ENCODE assay signal across 19 cellular contexts in the genomic region with DNA sequence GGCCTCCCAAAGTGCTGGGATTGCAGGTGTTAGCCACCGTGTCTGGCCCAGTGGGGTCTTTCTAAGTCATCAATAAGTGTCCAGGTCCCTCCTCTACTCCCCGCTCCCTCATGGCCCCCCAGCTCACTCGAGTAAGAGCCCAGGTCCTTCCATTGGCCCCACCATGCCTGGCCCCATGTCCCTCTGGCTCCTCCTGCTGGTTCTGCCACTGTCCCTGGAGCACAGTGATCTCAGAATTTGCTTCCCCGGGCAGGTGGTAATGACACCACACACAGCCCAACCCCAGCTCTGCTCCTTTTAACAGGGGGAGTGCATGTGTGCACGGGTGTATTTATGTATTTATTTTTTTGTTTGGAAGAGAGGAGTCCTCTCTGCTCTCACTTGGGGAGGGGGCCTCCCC. TPM values are rescaled to one million over a fixed set of nuclear protein-coding genes. Genes with fewer than 3 reads are reported as not detected.
DNase-seq lines count a peak whose midpoint lies in the region; FAIRE-seq and TF ChIP-seq lines count a peak whose summit lies in the region.
"Had no signal": no experiment of that assay in that cellular context is flagged by ENCODE, and none has a peak within 500 bp of the region (broad histone marks: within the 10 kb centered on the region; RNA-seq: fewer than 3 reads in every experiment).

No MANE protein-coding gene starts in this region.

- no peak overlapping the region for H4K91ac ChIP-seq in mesenchymal stem cell (ENCODE audit: low read length)

- H3K36me3 ChIP-seq in keratinocyte (ENCODE audit: control insufficient read depth in 2 of 2, extremely low read depth in 1 of 2, insufficient read depth in 2 of 2, low read length in 2 of 2) (no peaks in the 10 kb centered on the region), mesenchymal stem cell (ENCODE audit: control insufficient read depth in 1 of 2, insufficient read depth in 2 of 2, low read depth in 1 of 2, low read length in 2 of 2) (no peaks in the 10 kb centered on the region)

- no peak overlapping the region for H3K23ac ChIP-seq in mesenchymal stem cell (ENCODE audit: low read length in 2 of 2)

- no peak overlapping the region for H3K18ac ChIP-seq in mesenchymal stem cell (ENCODE audit: low read depth in 1 of 2, low read length in 2 of 2)

- FAIRE-seq in D721Med (lab: Jason Lieb, UNC), result no peak
- no peak for FAIRE-seq in keratinocyte (lab: Jason Lieb, UNC)
- FAIRE-seq: endothelial cell of umbilical vein, GM12891 had no signal

- H3K27ac ChIP-seq in keratinocyte (ENCODE audit: control insufficient read depth, insufficient read depth, low read length) (no peak overlapping the region), mesenchymal stem cell (ENCODE audit: low read length, poor library complexity, severe bottlenecking) (no peak overlapping the region)
- H3K27ac ChIP-seq: PC-9, VCaP had no signal

- no peak overlapping the region for H2AK5ac ChIP-seq in mesenchymal stem cell (ENCODE audit: low read length, severe bottlenecking)

- H3K9ac ChIP-seq in keratinocyte (ENCODE audit: control insufficient read depth, extremely low read depth, insufficient read depth, low read length) (no peak overlapping the region), mesenchymal stem cell (ENCODE audit: low read length) (no peak overlapping the region)

- peak; percentile 40 for TF ChIP-seq CTCF in D721Med (IDR thresholded peaks at IDR 0.05; ENCODE audit: insufficient read depth, missing control alignments)
- peak; percentile 9 to 39 (median 23) for TF ChIP-seq CTCF in keratinocyte (optimal IDR thresholded peaks at IDR 0.05 in 1 of 3, IDR thresholded peaks at IDR 0.05 in 1 of 3, conservative IDR thresholded peaks at IDR 0.05 in 1 of 3; ENCODE audit: extremely low read depth in 1 of 3, insufficient read depth in 2 of 3, low read length in 3 of 3)

- H3K4ac ChIP-seq in mesenchymal stem cell (ENCODE audit: low read depth in 1 of 2, low read length in 2 of 2), result no peak overlapping the region

- WGBS in mesenchymal stem cell, result 75% methylated on average over 4 of the region's 5 CpGs

- H3K79me1 ChIP-seq in mesenchymal stem cell (replicated peaks; ENCODE audit: low read length, poor library complexity, severe bottlenecking), result no peaks in the 10 kb centered on the region

- H4K20me1 ChIP-seq in keratinocyte (ENCODE audit: control insufficient read depth, extremely low read depth, insufficient read depth, low read length), result no peaks in the 10 kb centered on the region

- H3K4me1 ChIP-seq in keratinocyte (ENCODE audit: control insufficient read depth, extremely low read depth, insufficient read depth, low read length) (no peaks in the 10 kb centered on the region), mesenchymal stem cell (ENCODE audit: control insufficient read depth, insufficient read depth, low read depth, low read length) (peaks cover under 1% of the 10 kb centered on the region)

- H3K4me2 ChIP-seq in keratinocyte (ENCODE audit: control insufficient read depth, extremely low read depth, insufficient read depth, low read depth, low read length) (no peak overlapping the region), mesenchymal stem cell (ENCODE audit: low read length, poor library complexity, severe bottlenecking) (no peak overlapping the region)
- H3K4me2 ChIP-seq: PC-9 had no signal

- H3K27me3 ChIP-seq in keratinocyte (ENCODE audit: control insufficient read depth, extremely low read depth, insufficient read depth, low read length) (peaks cover 18% of the 10 kb centered on the region), mesenchymal stem cell (ENCODE audit: control insufficient read depth in 1 of 2, insufficient read depth in 1 of 2, low read length in 2 of 2) (peaks cover 0 to 54% of the 10 kb centered on the region in 2 experiments)

- no peaks in the 10 kb centered on the region for H3K79me2 ChIP-seq in keratinocyte (ENCODE audit: control insufficient read depth, insufficient read depth, low read length)

- no peak overlapping the region for H2BK5ac ChIP-seq in mesenchymal stem cell (ENCODE audit: low read depth, low read length, poor library complexity, severe bottlenecking)

- no peak overlapping the region for H2BK15ac ChIP-seq in mesenchymal stem cell (ENCODE audit: low read depth, poor library complexity, severe bottlenecking)

- H2BK120ac ChIP-seq in mesenchymal stem cell (ENCODE audit: low read depth, low read length), result no peak overlapping the region

- H2BK12ac ChIP-seq in mesenchymal stem cell (ENCODE audit: low read length in 2 of 2), result no peak overlapping the region

- H3K4me3 ChIP-seq in keratinocyte (ENCODE audit: control insufficient read depth in 2 of 3, extremely low read depth in 1 of 3, insufficient read depth in 2 of 3, low read depth in 1 of 3, low read length in 3 of 3), result no peak overlapping the region
- no peak overlapping the region for H3K4me3 ChIP-seq in mesenchymal stem cell (ENCODE audit: insufficient read depth in 1 of 2, low read depth in 1 of 2, low read length in 2 of 2)
- H3K4me3 ChIP-seq: PC-9 had no signal

- H3K14ac ChIP-seq in mesenchymal stem cell (ENCODE audit: low read length in 2 of 2), result no peak overlapping the region

- TF ChIP-seq EP300 in Ishikawa (IDR thresholded peaks at IDR 0.05; ENCODE audit: borderline replicate concordance), result no peak

- no peak for DNase-seq in D721Med (ENCODE audit: insufficient read length, low spot score)
- DNase-seq in UCSD-AML1 (lab: John Stamatoyannopoulos, UW; ENCODE audit: unreplicated experiment), result peak; percentile 24
- no peak for DNase-seq in keratinocyte (ENCODE audit: low read depth, low spot score)
- no peak for DNase-seq in NCI-H774 (lab: John Stamatoyannopoulos, UW)
- no peak for DNase-seq in GDM1 (lab: John Stamatoyannopoulos, UW)
- DNase-seq in mesenchymal stem cell, result no peak
- DNase-seq: activated effector memory CD4-positive, alpha-beta T cell treated with anti-CD3 and anti-CD28 coated beads, Interleukin-2, amount 50 U/mL, for 16 hours; amniotic stem cell; CD4-positive, alpha-beta T cell; islet precursor cell; mesendoderm; NCI-H1417 treated with DMSO at 0.1 percent for 48 hours; NCI-H446 treated with DMSO at 0.1 percent for 48 hours; PC-9 had no signal

- no peaks in the 10 kb centered on the region for H3K9me1 ChIP-seq in keratinocyte (ENCODE audit: control insufficient read depth, extremely low read depth, insufficient read depth, low read length)

- H4K8ac ChIP-seq in mesenchymal stem cell (ENCODE audit: low read length), result no peak overlapping the region

- H3K9me3 ChIP-seq in keratinocyte (ENCODE audit: control insufficient read depth, low read depth, low read length) (no peaks in the 10 kb centered on the region), mesenchymal stem cell (ENCODE audit: control insufficient read depth, low read length) (no peaks in the 10 kb centered on the region)

- TF ChIP-seq RAD21 in Ishikawa (IDR thresholded peaks at IDR 0.05; ENCODE audit: low read depth), result 0 out of 2 replicates have a peak, but pooled peaks have one; percentile 12

- H2AFZ ChIP-seq in keratinocyte (ENCODE audit: control insufficient read depth, low read length) (no peak overlapping the region), mesenchymal stem cell (ENCODE audit: low read depth, low read length) (no peak overlapping the region)
- H2AFZ ChIP-seq: PC-9 had no signal

- dilution Hi-C loops in keratinocyte (cut with MboI; ENCODE audit: extremely low pct_ligation_motif_present, low sequenced_read_pairs), result loop anchor here (25.0 kb wide), 1 partner anchor 99 kb away; no protein-coding TSS in a partner anchor

TF ChIP-seq in Ishikawa, 13 proteins besides CTCF, POLR2A, EP300 and RAD21:
- TF ChIP-seq EGR1 (IDR thresholded peaks at IDR 0.05), result no peak
- TF ChIP-seq TCF12 (IDR thresholded peaks at IDR 0.05; ENCODE audit: low read depth), result no peak

RNA-seq across cellular contexts. Expression of a gene that starts 19.6 kb away (rescaled TPM):
- 0.29 to 0.62 TPM (median 0.31 TPM) in 3 replicates for polyA plus RNA-seq in keratinocyte
- not detected for polyA plus RNA-seq in keratinocyte (2011; ENCODE audit: low read depth)
- polyA plus RNA-seq in keratinocyte (2011; cell fraction: cytosol; rRNA removed), result 0.21 and 0.65 TPM in 2 replicates
- 0.78 and 1.00 TPM in 2 replicates for polyA plus RNA-seq in keratinocyte (2011; cell fraction: nucleus; rRNA removed)
- 0.46 TPM in 1 of 2 replicates, not detected in the other for polyA plus RNA-seq in keratinocyte (2012; ENCODE audit: low replicate concordance)
- 0.29 to 1.5 TPM (median 0.40 TPM) in 3 replicates for polyA minus RNA-seq in keratinocyte
- polyA minus RNA-seq in keratinocyte (2011; cell fraction: cytosol; rRNA and poly(A)+ RNA removed), result 1.5 TPM
- polyA minus RNA-seq in keratinocyte (2011; cell fraction: nucleus; rRNA and poly(A)+ RNA removed), result 0.39 and 1.5 TPM in 2 replicates
- polyA plus RNA-seq in mesenchymal stem cell (2013, experiment 1 of 2), result 0.94 TPM
- polyA plus RNA-seq in mesenchymal stem cell (2013, experiment 2 of 2), result 1.1 TPM
- polyA plus RNA-seq: IgD-negative memory B cell had no signal
